ENCODE assay signal across 13 cellular contexts in the genomic region with DNA sequence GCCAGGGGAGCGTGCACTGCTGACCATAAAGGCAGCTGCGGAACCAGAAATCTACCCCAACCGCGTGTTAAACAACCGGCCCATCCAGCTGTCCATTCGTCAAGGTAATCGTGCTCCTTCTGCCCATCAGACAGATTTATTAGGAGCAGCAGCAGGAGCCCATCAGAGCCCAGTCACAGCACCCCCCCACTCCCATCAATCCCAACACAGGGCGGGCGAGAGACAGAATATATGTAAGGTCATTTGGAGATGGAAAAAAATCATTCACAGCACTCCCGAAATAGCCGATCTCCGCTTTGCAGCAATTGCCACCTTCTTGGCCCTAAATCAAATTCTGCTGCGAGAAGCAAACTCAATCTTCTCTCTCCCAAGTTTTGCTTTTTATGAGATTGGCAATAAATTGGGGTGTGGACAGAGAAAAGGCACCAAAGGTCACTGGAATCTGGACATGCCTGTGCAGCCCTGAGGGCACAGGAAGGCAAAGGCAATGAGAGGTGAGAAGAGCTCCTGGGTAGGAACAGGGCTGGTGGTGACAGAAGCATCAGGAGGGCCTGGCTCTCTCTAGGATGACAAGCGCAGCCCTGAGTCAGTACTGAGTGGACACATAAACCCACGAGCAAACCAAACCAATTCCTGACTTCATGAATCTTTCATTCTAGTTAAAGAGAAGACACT.
DNase-seq lines count a peak whose midpoint lies in the region; ATAC-seq and TF ChIP-seq lines count a peak whose summit lies in the region.
"Had no signal": no experiment of that assay in that cellular context is flagged by ENCODE, and none has a peak within 500 bp of the region (broad histone marks: within the 10 kb centered on the region; RNA-seq: fewer than 3 reads in every experiment).

No MANE protein-coding gene starts in this region.

- no peak overlapping the region for H2BK12ac ChIP-seq in neuronal stem cell (ENCODE audit: low read length)

- no peak overlapping the region for H3K4me2 ChIP-seq in GM23248 (ENCODE audit: unreplicated experiment)
- no peak overlapping the region for H3K4me2 ChIP-seq in IMR-90 (ENCODE audit: low read depth, low read length)
- H3K4me2 ChIP-seq in neuronal stem cell (ENCODE audit: insufficient read depth, low read length, poor library complexity, severe bottlenecking), result no peak overlapping the region

- H3K27me3 ChIP-seq in GM23248 (replicated peaks; ENCODE audit: insufficient read depth) (no peaks in the 10 kb centered on the region), IMR-90 (ENCODE audit: control insufficient read depth, insufficient read depth, low read length) (peaks cover 25% of the 10 kb centered on the region), left ventricle myocardium inferior (ENCODE audit: low read depth) (no peaks in the 10 kb centered on the region), neuronal stem cell (ENCODE audit: control insufficient read depth in 3 of 3, insufficient read depth in 3 of 3, low read depth in 1 of 3, low read length in 3 of 3) (peaks cover 0 to 19% (median 0%) of the 10 kb centered on the region in 3 experiments)

- H2BK5ac ChIP-seq in IMR-90 (ENCODE audit: low read depth, low read length, poor library complexity, severe bottlenecking) (no peak overlapping the region), neuronal stem cell (ENCODE audit: low read length) (no peak overlapping the region)

- H3K56ac ChIP-seq in IMR-90 (ENCODE audit: extremely low read depth, insufficient read depth, low read length), result no peak overlapping the region

- POLR2A ChIA-PET in IMR-90 (lab: Charles Lee; ENCODE audit: unreplicated experiment), result no interaction called here

- H2BK15ac ChIP-seq in IMR-90 (ENCODE audit: low read depth, low read length), result no peak overlapping the region
- H2BK15ac ChIP-seq in neuronal stem cell (ENCODE audit: low read length), result peak overlapping the region; percentile 18

- H4K91ac ChIP-seq in IMR-90 (ENCODE audit: insufficient read depth, low read depth, low read length), result no peak overlapping the region
- peak overlapping the region; percentile 19 for H4K91ac ChIP-seq in neuronal stem cell (ENCODE audit: low read depth, low read length, poor library complexity)

- TF ChIP-seq CTCF in IMR-90 (conservative IDR thresholded peaks at IDR 0.05; ENCODE audit: low read depth, low read length) (no peak), left ventricle myocardium inferior (IDR thresholded peaks at IDR 0.05; ENCODE audit: borderline replicate concordance) (no peak)

- H3K4ac ChIP-seq in IMR-90 (ENCODE audit: low read depth, low read length) (no peak overlapping the region), neuronal stem cell (ENCODE audit: low read length) (no peak overlapping the region)

- no peak overlapping the region for H3K27ac ChIP-seq in GM23248
- H3K27ac ChIP-seq in IMR-90 (ENCODE audit: insufficient read depth, low read length), result no peak overlapping the region
- peak overlapping the region; percentile 57 for H3K27ac ChIP-seq in left ventricle myocardium inferior (replicated peaks)
- no peak overlapping the region for H3K27ac ChIP-seq in neuronal stem cell (replicated peaks; ENCODE audit: low read length)
- H3K27ac ChIP-seq: SK-N-MC had no signal

- H3K9ac ChIP-seq in GM23248 (no peak overlapping the region), IMR-90 (ENCODE audit: low read depth, low read length) (no peak overlapping the region), neuronal stem cell (ENCODE audit: low read depth, low read length, poor library complexity) (peak overlapping the region; percentile 7)

- H3K9me2 ChIP-seq in GM23248 (ENCODE audit: insufficient read depth), result no peaks in the 10 kb centered on the region

- H3K79me2 ChIP-seq in GM23248 (ENCODE audit: insufficient read depth), result no peaks in the 10 kb centered on the region

- H4K20me1 ChIP-seq in GM23248 (ENCODE audit: insufficient read depth), result no peaks in the 10 kb centered on the region
- no peaks in the 10 kb centered on the region for H4K20me1 ChIP-seq in IMR-90 (ENCODE audit: insufficient read depth, low read length)

- H3K36me3 ChIP-seq in GM23248 (ENCODE audit: low read depth) (no peaks in the 10 kb centered on the region), IMR-90 (ENCODE audit: control insufficient read depth, insufficient read depth, low read length) (no peaks in the 10 kb centered on the region), left ventricle myocardium inferior (no peaks in the 10 kb centered on the region), neuronal stem cell (replicated peaks in 1 of 2; ENCODE audit: control insufficient read depth in 2 of 2, insufficient read depth in 2 of 2, low read length in 2 of 2) (no peaks in the 10 kb centered on the region)

- H3K27me3 Mint-ChIP-seq in stimulated activated memory B cell treated with anti-CD40 and anti-IgM and Interleukin-4, amounts not matched to agents 10 μg/mL and 1 μg/mL and 100 μg/mL, for 72 hours, result peaks cover 38% of the 10 kb centered on the region

- peaks cover 16% of the 10 kb centered on the region for H3F3A ChIP-seq in GM23248 (ENCODE audit: insufficient read depth)

- H3K27ac Mint-ChIP-seq in stimulated activated memory B cell treated with anti-CD40 and anti-IgM and Interleukin-4, amounts not matched to agents 10 μg/mL and 1 μg/mL and 100 μg/mL, for 72 hours, result no peak overlapping the region
- H3K27ac Mint-ChIP-seq: CD4-positive, CD25-positive, alpha-beta regulatory T cell had no signal

- TF ChIP-seq POLR2A in IMR-90 (IDR thresholded peaks at IDR 0.05; ENCODE audit: low read depth, low read length), result no peak

- H3K9me3 Mint-ChIP-seq in stimulated activated memory B cell treated with anti-CD40 and anti-IgM and Interleukin-4, amounts not matched to agents 10 μg/mL and 1 μg/mL and 100 μg/mL, for 72 hours, result no peaks in the 10 kb centered on the region

- ATAC-seq in IMR-90 (ENCODE audit: low read depth), result no peak
- ATAC-seq in GM21723 (IDR thresholded peaks at IDR 0.05; ENCODE audit: unreplicated experiment), result no peak
- ATAC-seq in stimulated activated memory B cell treated with anti-CD40 and anti-IgM and Interleukin-4, amounts not matched to agents 10 μg/mL and 1 μg/mL and 100 μg/mL, for 72 hours, result no peak

- no TSS peak for BruUV-seq in IMR-90 (replicated peaks; lab: Mats Ljungman, UMichigan)

- H3K79me1 ChIP-seq in IMR-90 (ENCODE audit: low read depth in 1 of 2, low read length in 2 of 2) (no peaks in the 10 kb centered on the region), neuronal stem cell (ENCODE audit: low read depth, low read length) (no peaks in the 10 kb centered on the region)

- intact Hi-C loops in IMR-90 (cut with micrococcal nuclease), result no loop called here
- intact Hi-C loops in left ventricle myocardium inferior (cut with micrococcal nuclease), result no loop called here

- no peak overlapping the region for H3K4me3 ChIP-seq in GM23248
- no peak overlapping the region for H3K4me3 ChIP-seq in IMR-90 (ENCODE audit: insufficient read depth, low read depth, low read length)
- H3K4me3 ChIP-seq in left ventricle myocardium inferior, result no peak overlapping the region
- no peak overlapping the region for H3K4me3 ChIP-seq in neuronal stem cell (ENCODE audit: low read length in 2 of 2)
- H3K4me3 ChIP-seq: SK-N-MC had no signal

- no peaks in the 10 kb centered on the region for H3K4me1 Mint-ChIP-seq in stimulated activated memory B cell treated with anti-CD40 and anti-IgM and Interleukin-4, amounts not matched to agents 10 μg/mL and 1 μg/mL and 100 μg/mL, for 72 hours
- H3K4me1 Mint-ChIP-seq: CD4-positive, CD25-positive, alpha-beta regulatory T cell had no signal

- TF ChIP-seq RAD21 in IMR-90 (IDR thresholded peaks at IDR 0.05; ENCODE audit: low read length), result no peak

- H3K18ac ChIP-seq in IMR-90 (ENCODE audit: low read depth, low read length), result no peak overlapping the region
- peak overlapping the region; percentile 57 for H3K18ac ChIP-seq in neuronal stem cell (ENCODE audit: low read length)

- H3K9me1 ChIP-seq in IMR-90 (ENCODE audit: insufficient read depth, low read length), result peaks cover 6% of the 10 kb centered on the region

- H2AK5ac ChIP-seq in IMR-90 (ENCODE audit: low read depth, low read length), result no peak overlapping the region
- peak overlapping the region; percentile 57 for H2AK5ac ChIP-seq in neuronal stem cell (ENCODE audit: low read depth, low read length)

- WGBS in GM23248 (ENCODE audit: low coverage in 1 of 2, low lambda C conversion rate in 2 of 2, missing lambda C conversion rate in 2 of 2), 2 experiments, result 90 to 93% methylated on average over 15 of the region's 15 CpGs
- WGBS in IMR-90 (ENCODE audit: extremely low coverage in 2 of 2, insufficient read length in 1 of 2), 2 experiments, result 71% methylated on average over 4 of the region's 15 CpGs; no CpG with 5 or more reads in 1 of the 2 experiments
- WGBS in neuronal stem cell (ENCODE audit: extremely low coverage in 2 of 2, insufficient read length in 2 of 2, insufficient replicate concordance in 1 of 2), 2 donors, result no CpG with 5 or more reads among the region's 15 CpGs

- peak; percentile 29 for DNase-seq in GM23248
- no peak for DNase-seq in IMR-90
- DNase-seq in left ventricle myocardium inferior, result no peak
- no peak for DNase-seq in neuronal stem cell (ENCODE audit: low spot score)
- no peak for DNase-seq in stimulated activated naive CD4-positive, alpha-beta T cell treated with Interleukin-2 at 50 U/mL for 16 hours (lab: John Stamatoyannopoulos, UW)
- DNase-seq: Calu3; CD4-positive, CD25-positive, alpha-beta regulatory T cell; NCI-H226; NCI-H526 treated with DMSO at 0.1 percent for 48 hours; NK-92 treated with Interleukin-12 subunit alpha and Interleukin-12 subunit beta, amount 100 ng/mL, for 24 hours had no signal

- H2AK9ac ChIP-seq in IMR-90 (replicated peaks; ENCODE audit: low read depth, low read length, poor library complexity), result peak overlapping the region; percentile 59

- dilution Hi-C loops in IMR-90 (cut with HindIII; ENCODE audit: low sequenced_read_pairs, unreplicated experiment), result no loop called here

- H4K8ac ChIP-seq in IMR-90 (ENCODE audit: low read depth in 2 of 2, low read length in 2 of 2) (no peak overlapping the region), neuronal stem cell (ENCODE audit: low read depth, low read length) (no peak overlapping the region)

- no peak overlapping the region for H4K5ac ChIP-seq in IMR-90 (ENCODE audit: low read depth, low read length)

- no peaks in the 10 kb centered on the region for H3K36me3 Mint-ChIP-seq in stimulated activated memory B cell treated with anti-CD40 and anti-IgM and Interleukin-4, amounts not matched to agents 10 μg/mL and 1 μg/mL and 100 μg/mL, for 72 hours
- H3K36me3 Mint-ChIP-seq: CD4-positive, CD25-positive, alpha-beta regulatory T cell had no signal

- no peak overlapping the region for H2BK20ac ChIP-seq in IMR-90 (ENCODE audit: low read depth, low read length)

- no peak overlapping the region for H2AFZ ChIP-seq in GM23248
- peak overlapping the region; percentile 13 for H2AFZ ChIP-seq in IMR-90 (replicated peaks; ENCODE audit: low read length, poor library complexity)
- H2AFZ ChIP-seq in neuronal stem cell (ENCODE audit: low read length), result peak overlapping the region; percentile 7

- H3K4me1 ChIP-seq in GM23248 (ENCODE audit: insufficient read depth) (peaks cover 16% of the 10 kb centered on the region), IMR-90 (ENCODE audit: control insufficient read depth, insufficient read depth, low read length) (peaks cover 10% of the 10 kb centered on the region), left ventricle myocardium inferior (peaks cover 18% of the 10 kb centered on the region), neuronal stem cell (ENCODE audit: control insufficient read depth in 2 of 2, insufficient read depth in 1 of 2, low read depth in 1 of 2, low read length in 2 of 2) (peaks cover 0 to 8% of the 10 kb centered on the region in 2 donors)

- no peak overlapping the region for H2BK120ac ChIP-seq in IMR-90 (ENCODE audit: low read depth, low read length)
- no peak overlapping the region for H2BK120ac ChIP-seq in neuronal stem cell (ENCODE audit: low read depth, low read length)

- in situ Hi-C loops in GM23248 (cut with MboI), result no loop called here
- in situ Hi-C loops in IMR-90 (cut with MboI; ENCODE audit: low sequenced_read_pairs), result no loop called here

- H3K23ac ChIP-seq in IMR-90 (ENCODE audit: low read depth, low read length) (no peak overlapping the region), neuronal stem cell (ENCODE audit: low read depth, low read length, poor library complexity) (no peak overlapping the region)

- CTCF ChIA-PET in IMR-90 (lab: Yijun Ruan, JAX), result no interaction called here

- H3K14ac ChIP-seq in IMR-90 (replicated peaks; ENCODE audit: low read depth, low read length), result no peak overlapping the region
- H3K14ac ChIP-seq in neuronal stem cell (ENCODE audit: low read length), result no peak overlapping the region

- no peak overlapping the region for H3K4me3 Mint-ChIP-seq in stimulated activated memory B cell treated with anti-CD40 and anti-IgM and Interleukin-4, amounts not matched to agents 10 μg/mL and 1 μg/mL and 100 μg/mL, for 72 hours
- H3K4me3 Mint-ChIP-seq: CD4-positive, CD25-positive, alpha-beta regulatory T cell had no signal

- H3K9me3 ChIP-seq in GM23248 (ENCODE audit: low read depth) (no peaks in the 10 kb centered on the region), IMR-90 (ENCODE audit: control insufficient read depth, insufficient read depth, low read length) (no peaks in the 10 kb centered on the region), left ventricle myocardium inferior (replicated peaks) (no peaks in the 10 kb centered on the region), neuronal stem cell (replicated peaks in 1 of 2; ENCODE audit: control insufficient read depth in 2 of 2, insufficient read depth in 1 of 2, low read depth in 1 of 2, low read length in 2 of 2) (no peaks in the 10 kb centered on the region)
